9 cellular contexts compared by ENCODE assay signal in genomic region chr12:55019784-55020183, GRCh38. TPM values are rescaled to one million over a fixed set of nuclear protein-coding genes. Genes with fewer than 3 reads are reported as not detected.
DNase-seq lines count a peak whose midpoint lies in the region; ATAC-seq and TF ChIP-seq lines count a peak whose summit lies in the region.
"Had no signal": no experiment of that assay in that cellular context is flagged by ENCODE, and none has a peak within 500 bp of the region (broad histone marks: within the 10 kb centered on the region; RNA-seq: fewer than 3 reads in every experiment).

A gene with protein sequence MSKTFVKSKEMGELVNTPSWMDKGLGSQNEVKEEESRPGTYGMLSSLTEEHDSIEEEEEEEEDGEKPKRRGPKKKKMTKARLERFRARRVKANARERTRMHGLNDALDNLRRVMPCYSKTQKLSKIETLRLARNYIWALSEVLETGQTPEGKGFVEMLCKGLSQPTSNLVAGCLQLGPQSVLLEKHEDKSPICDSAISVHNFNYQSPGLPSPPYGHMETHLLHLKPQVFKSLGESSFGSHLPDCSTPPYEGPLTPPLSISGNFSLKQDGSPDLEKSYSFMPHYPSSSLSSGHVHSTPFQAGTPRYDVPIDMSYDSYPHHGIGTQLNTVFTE (plus strand): TSS chr12:55019974. CDS start chr12:55026440, 6,466 bp downstream.

- no peak for ATAC-seq in GM18873 (IDR thresholded peaks at IDR 0.05; ENCODE audit: low FRiP score, unreplicated experiment)

- H3K4me3 Mint-ChIP-seq in type B pancreatic cell = peak within 1 kb of the TSS; percentile 63

- no peak within 1 kb of the TSS for H3K4me3 ChIP-seq in astrocyte of the spinal cord (ENCODE audit: low read depth, low read length)

- H3K27ac Mint-ChIP-seq in type B pancreatic cell = no peak within 1 kb of the TSS
- H3K27ac Mint-ChIP-seq: CD4-positive, CD25-positive, alpha-beta regulatory T cell had no signal

- DNase-seq in activated T-cell treated with anti-CD3 and anti-CD28 coated beads for 48 hours (ENCODE audit: low read depth) (peak; percentile 8), activated T-cell treated with anti-CD3 and anti-CD28 coated beads for 4 hours (no peak), NCI-H446 treated with DMSO at 0.1 percent for 48 hours (lab: John Stamatoyannopoulos, UW) (peak; percentile 76), astrocyte of the spinal cord (ENCODE audit: low read depth, low spot score) (peak; percentile 64), iris pigment epithelial cell (ENCODE audit: low read depth) (peak; percentile 84), type B pancreatic cell (ENCODE audit: extremely low spot score, unreplicated experiment) (peak; percentile 72), NCI-H2227 (lab: John Stamatoyannopoulos, UW; ENCODE audit: unreplicated experiment) (no peak)

- no peaks in the 10 kb centered on the region for H3K36me3 Mint-ChIP-seq in type B pancreatic cell
- H3K36me3 Mint-ChIP-seq: CD4-positive, CD25-positive, alpha-beta regulatory T cell had no signal

- in situ Hi-C loops in astrocyte of the spinal cord (cut with HindIII; ENCODE audit: low sequenced_read_pairs) = no loop called here

- H3K27me3 Mint-ChIP-seq in type B pancreatic cell = peaks cover 40% of the 10 kb centered on the region

- no peaks in the 10 kb centered on the region for H3K9me3 Mint-ChIP-seq in type B pancreatic cell

- peaks cover 3% of the 10 kb centered on the region for H3K4me1 Mint-ChIP-seq in type B pancreatic cell (ENCODE audit: unreplicated experiment)

- TF ChIP-seq CTCF in astrocyte of the spinal cord (IDR thresholded peaks at IDR 0.05; ENCODE audit: low read depth, low read length) (no peak), type B pancreatic cell (conservative IDR thresholded peaks at IDR 0.05) (no peak)

RNA-seq across cellular contexts. Expression of the gene that starts here (rescaled TPM):
- total RNA-seq in type B pancreatic cell (ENCODE audit: low replicate concordance) = 1.6 and 3.3 TPM in 2 replicates
- total RNA-seq: CD4-positive, CD25-positive, alpha-beta regulatory T cell had no signal

Comparison
In these comparisons a context has a peak if more than half of its experiments do, and no peak if none do; other contexts are left out.
1. DNase-seq: peak in activated T-cell treated with anti-CD3 and anti-CD28 coated beads for 48 hours (single experiment), NCI-H446 treated with DMSO at 0.1 percent for 48 hours (single experiment), astrocyte of the spinal cord (single experiment), iris pigment epithelial cell (single experiment) and type B pancreatic cell (single experiment); none in activated T-cell treated with anti-CD3 and anti-CD28 coated beads for 4 hours (single experiment) and NCI-H2227 (single experiment).